Comparison of ENCODE assay signal across 1 cellular context in the genomic region with DNA sequence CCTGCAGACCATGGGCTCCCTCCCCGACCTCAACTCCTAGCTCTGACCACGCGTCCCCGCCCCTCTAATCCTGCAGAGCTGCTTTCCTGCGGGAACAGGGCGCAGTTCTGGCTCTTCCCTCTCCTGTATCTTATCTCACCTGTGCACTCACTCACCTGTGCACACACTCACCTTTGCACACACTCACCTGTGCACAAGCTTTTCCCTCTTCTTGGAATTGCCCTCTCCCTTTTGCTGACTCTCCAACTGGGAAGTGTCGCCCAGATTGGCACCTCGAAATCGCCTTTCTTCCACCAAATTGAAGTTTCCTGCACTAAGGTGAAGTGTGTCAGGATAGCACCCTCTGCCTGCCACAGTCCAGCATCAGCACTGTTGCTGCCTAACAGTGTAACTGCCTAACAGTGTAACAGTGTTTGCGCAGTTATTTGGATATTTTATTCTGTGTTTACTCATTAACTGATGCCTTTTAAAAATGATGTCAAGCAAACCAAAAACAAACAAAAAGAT.
TF ChIP-seq lines count a peak whose summit lies in the region.

No MANE protein-coding gene starts in this region.

TF ChIP-seq in WTC11, 78 proteins besides CTCF, POLR2A, EP300 and RAD21 (continued from another document):
- TF ChIP-seq AFF4 (CRISPR knock-in tag; IDR thresholded peaks at IDR 0.05; ENCODE audit: borderline replicate concordance) (no peak), RELA (CRISPR knock-in tag; IDR thresholded peaks at IDR 0.05; ENCODE audit: borderline replicate concordance) (no peak)
TF ChIP-seq in WTC11: peak in this region for 0.
